9 cellular contexts compared by ENCODE assay signal in the genomic region with DNA sequence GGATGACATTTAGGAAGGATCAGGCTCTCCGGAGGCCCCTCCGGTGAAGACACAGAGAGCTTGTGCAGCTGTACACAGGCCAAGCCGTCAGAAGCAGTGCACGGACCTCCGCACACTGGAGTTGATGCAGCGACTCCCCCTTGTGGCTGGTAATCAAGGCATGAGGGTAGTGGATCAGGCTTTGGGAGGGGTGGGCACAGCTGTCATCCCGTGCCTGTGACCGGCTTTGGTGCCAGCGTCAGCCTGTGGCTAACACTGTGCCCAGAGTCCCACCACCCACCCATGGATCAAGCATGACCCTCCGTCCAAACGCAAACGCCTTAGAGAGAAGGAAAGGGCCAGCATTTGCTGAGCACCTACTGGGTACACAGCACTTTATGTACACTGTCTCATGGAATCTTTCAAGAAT. TPM values are rescaled to one million over a fixed set of nuclear protein-coding genes. Genes with fewer than 3 reads are reported as not detected.
DNase-seq lines count a peak whose midpoint lies in the region; ATAC-seq and TF ChIP-seq lines count a peak whose summit lies in the region.
"Had no signal": no experiment of that assay in that cellular context is flagged by ENCODE, and none has a peak within 500 bp of the region (broad histone marks: within the 10 kb centered on the region; RNA-seq: fewer than 3 reads in every experiment).

No MANE protein-coding gene starts in this region.

- H3K36me3 ChIP-seq in aorta (ENCODE audit: control insufficient read depth in 1 of 2, insufficient read depth in 2 of 2, low read length in 1 of 2): no peaks in the 10 kb centered on the region

- intact Hi-C loops in aorta (cut with DNase I): loop anchor here in 1 of 2 donors (1.0 to 5.0 kb wide), 4 partner anchors 39 to 651 kb away; no protein-coding TSS in a partner anchor

- H3K27ac ChIP-seq in aorta (ENCODE audit: low read depth in 1 of 2, low read length in 2 of 2): no peak overlapping the region

- H3K27me3 ChIP-seq in aorta (ENCODE audit: control insufficient read depth in 1 of 2, insufficient read depth in 2 of 2, low read length in 1 of 2): peaks cover 0 to 2% of the 10 kb centered on the region in 2 donors

- WGBS in aorta, 2 donors: 11 to 17% methylated on average over 12 of the region's 12 CpGs

- ATAC-seq in GM19043 (IDR thresholded peaks at IDR 0.05; ENCODE audit: low read depth, unreplicated experiment): peak; percentile 61
- peak; percentile 81 for ATAC-seq in aorta (ENCODE audit: low FRiP score)
- ATAC-seq in HG03521 (IDR thresholded peaks at IDR 0.05; ENCODE audit: unreplicated experiment): no peak

- TF ChIP-seq CTCF in AG09319 (IDR thresholded peaks at IDR 0.05; ENCODE audit: low read depth, low read length): peak; percentile 80
- TF ChIP-seq CTCF in fibroblast of the aortic adventitia (IDR thresholded peaks at IDR 0.05; ENCODE audit: insufficient read depth, low read length): peak; percentile 73

- H3K9me3 ChIP-seq in aorta (ENCODE audit: control insufficient read depth, low read length): no peaks in the 10 kb centered on the region

- H3K4me1 ChIP-seq in aorta (ENCODE audit: control insufficient read depth in 1 of 2, insufficient read depth in 2 of 2, low read length in 2 of 2): no peaks in the 10 kb centered on the region

- DNase-seq in AG09319 (ENCODE audit: extremely low read depth, low read depth) (peak; percentile 18), NCI-H345 treated with DMSO at 0.1 percent for 48 hours (lab: John Stamatoyannopoulos, UW; ENCODE audit: unreplicated experiment) (peak; percentile 21), fibroblast of the aortic adventitia (ENCODE audit: low read depth) (peak; percentile 63), non-pigmented ciliary epithelial cell (ENCODE audit: low read depth) (peak; percentile 27), aorta (peak; percentile 75 to 83)
- DNase-seq in activated CD8-positive, alpha-beta memory T cell treated with anti-CD3 and anti-CD28 coated beads, Interleukin-2, amount 50 U/mL, for 4 hours: peak; percentile 29

- H3K4me3 ChIP-seq in fibroblast of the aortic adventitia (ENCODE audit: low read depth, low read length) (no peak overlapping the region), aorta (ENCODE audit: low read length in 2 of 2) (no peak overlapping the region)

RNA-seq across cellular contexts. Expression of a gene that starts 8.2 kb away (rescaled TPM):
- 0.90 TPM in 2 replicates for total RNA-seq in fibroblast of the aortic adventitia (ENCODE audit: low replicate concordance)
- 1 to 10 TPM; 3.1 to 8.6 TPM for total RNA-seq in aorta
- polyA plus RNA-seq in aorta: under 1 TPM; 0.50 to 0.61 TPM
- total RNA-seq: mononuclear cell had no signal

Comparison
In these comparisons a context has a peak if more than half of its experiments do, and no peak if none do; other contexts are left out.
1. DNase-seq: peak in every context shown above with its lines; median percentile 79 in aorta; 63 in fibroblast of the aortic adventitia; 29 in activated CD8-positive, alpha-beta memory T cell treated with anti-CD3 and anti-CD28 coated beads, Interleukin-2, amount 50 U/mL, for 4 hours; 27 in non-pigmented ciliary epithelial cell; 21 in NCI-H345 treated with DMSO at 0.1 percent for 48 hours; 18 in AG09319.